Comparison of ENCODE assay signal across 9 cellular contexts in genomic region chr6:43724914-43725642, GRCh38. TPM values are rescaled to one million over a fixed set of nuclear protein-coding genes. Genes with fewer than 3 reads are reported as not detected.
DNase-seq lines count a peak whose midpoint lies in the region; FAIRE-seq and TF ChIP-seq lines count a peak whose summit lies in the region.
"Had no signal": no experiment of that assay in that cellular context is flagged by ENCODE, and none has a peak within 500 bp of the region (broad histone marks: within the 10 kb centered on the region; RNA-seq: fewer than 3 reads in every experiment).

No MANE protein-coding gene starts in this region.

- H3K27ac ChIP-seq in DOHH2 (ENCODE audit: low read depth, low read length), result no peak overlapping the region
- peak overlapping the region; percentile 68 to 87 for H3K27ac ChIP-seq in breast epithelium
- peak overlapping the region; percentile 21 to 26 for H3K27ac ChIP-seq in mucosa of rectum (ENCODE audit: low read depth in 2 of 2, low read length in 2 of 2)
- H3K27ac ChIP-seq: VCaP had no signal

- peaks cover 43% of the 10 kb centered on the region for H3K4me1 Mint-ChIP-seq in stimulated activated naive CD8-positive, alpha-beta T cell treated with anti-CD3 and anti-CD28 coated beads, Interleukin-15, Interleukin-2, amounts not matched to agents 100 ng/mL and 50 ng/mL, for 24 hours (ENCODE audit: low read depth)

- H3K9ac ChIP-seq in mucosa of rectum (ENCODE audit: low read depth in 1 of 2, low read length in 2 of 2), result peak overlapping the region; percentile 47 to 55

- H3K36me3 Mint-ChIP-seq in stimulated activated naive CD8-positive, alpha-beta T cell treated with anti-CD3 and anti-CD28 coated beads, Interleukin-15, Interleukin-2, amounts not matched to agents 100 ng/mL and 50 ng/mL, for 24 hours (ENCODE audit: low read depth), result no peaks in the 10 kb centered on the region

- TF ChIP-seq POLR2A in H54 (IDR thresholded peaks at IDR 0.05; ENCODE audit: low read depth, low read length), result no peak
- no peak for TF ChIP-seq POLR2A in breast epithelium (IDR thresholded peaks at IDR 0.05)

- no peaks in the 10 kb centered on the region for H3F3A ChIP-seq in DOHH2 (ENCODE audit: control insufficient read depth, insufficient read depth)

- no peaks in the 10 kb centered on the region for H4K20me1 ChIP-seq in DOHH2 (ENCODE audit: control insufficient read depth, insufficient read depth, low read depth, low read length)

- H3K4me1 ChIP-seq in DOHH2 (ENCODE audit: control insufficient read depth, low read length) (peaks cover 21% of the 10 kb centered on the region), breast epithelium (peaks cover 11 to 17% of the 10 kb centered on the region in 2 donors), mucosa of rectum (ENCODE audit: control insufficient read depth in 2 of 2, insufficient read depth in 2 of 2, low read length in 2 of 2) (peaks cover 25 to 26% of the 10 kb centered on the region in 2 donors)

- TF ChIP-seq CTCF in DOHH2 (IDR thresholded peaks at IDR 0.05; ENCODE audit: low read depth, low read length, poor library complexity, severe bottlenecking), result no peak
- no peak for TF ChIP-seq CTCF in breast epithelium (IDR thresholded peaks at IDR 0.05)
- no peak for TF ChIP-seq CTCF in D721Med (IDR thresholded peaks at IDR 0.05; ENCODE audit: insufficient read depth, missing control alignments)

- H3K27me3 ChIP-seq in DOHH2 (ENCODE audit: control insufficient read depth, low read length) (peaks cover 1% of the 10 kb centered on the region; the same call in 1 of the 2 replicates), breast epithelium (no peaks in the 10 kb centered on the region), mucosa of rectum (ENCODE audit: control insufficient read depth in 2 of 2, insufficient read depth in 2 of 2, low read length in 2 of 2) (no peaks in the 10 kb centered on the region)

- DNase-seq in H54 (ENCODE audit: insufficient read length, low spot score) (peak; percentile 83), NCI-H1105 treated with DMSO at 0.1 percent for 48 hours (lab: John Stamatoyannopoulos, UW) (peak; percentile 69), breast epithelium (ENCODE audit: low spot score in 2 of 2) (peak; percentile 81 to 92), D721Med (ENCODE audit: insufficient read length, low spot score) (no peak)
- DNase-seq in activated CD4-positive, CD25-positive, alpha-beta regulatory T cell (lab: John Stamatoyannopoulos, UW), result peak in 3 of 4 experiments; percentile 14 to 28 (median 27)

- H3K79me2 ChIP-seq in DOHH2 (ENCODE audit: control insufficient read depth, low read length), result no peaks in the 10 kb centered on the region

- H3K9me3 ChIP-seq in DOHH2 (ENCODE audit: control insufficient read depth, insufficient read depth, low read length) (0 out of 2 replicates have a peak, but pooled peaks cover 4% of the 10 kb centered on the region), breast epithelium (peaks cover 0 to 4% of the 10 kb centered on the region in 2 donors), mucosa of rectum (ENCODE audit: control insufficient read depth in 2 of 2, low read length in 2 of 2) (peaks cover 0 to 3% of the 10 kb centered on the region in 2 donors)

- no peaks in the 10 kb centered on the region for H3K27me3 Mint-ChIP-seq in stimulated activated naive CD8-positive, alpha-beta T cell treated with anti-CD3 and anti-CD28 coated beads, Interleukin-15, Interleukin-2, amounts not matched to agents 100 ng/mL and 50 ng/mL, for 24 hours

- peaks cover 5% of the 10 kb centered on the region for H3K9me3 Mint-ChIP-seq in stimulated activated naive CD8-positive, alpha-beta T cell treated with anti-CD3 and anti-CD28 coated beads, Interleukin-15, Interleukin-2, amounts not matched to agents 100 ng/mL and 50 ng/mL, for 24 hours

- H3K4me3 Mint-ChIP-seq in stimulated activated naive CD8-positive, alpha-beta T cell treated with anti-CD3 and anti-CD28 coated beads, Interleukin-15, Interleukin-2, amounts not matched to agents 100 ng/mL and 50 ng/mL, for 24 hours, result peak overlapping the region; percentile 38

- H3K9me2 ChIP-seq in DOHH2 (replicated peaks; ENCODE audit: control insufficient read depth, low read length), result no peaks in the 10 kb centered on the region

- H3K4me3 ChIP-seq in DOHH2 (ENCODE audit: low read length), result 0 out of 2 replicates have a peak overlapping the region, but pooled peaks have one; percentile 11
- H3K4me3 ChIP-seq in breast epithelium, result peak overlapping the region in 1 of 3 donors; percentile 40
- H3K4me3 ChIP-seq in mucosa of rectum (ENCODE audit: low read length in 2 of 2), result peak overlapping the region in 1 of 2 donors; percentile 14

- FAIRE-seq in H54 (lab: Jason Lieb, UNC) (no peak), D721Med (lab: Jason Lieb, UNC) (no peak)

- peak overlapping the region; percentile 73 for H3K27ac Mint-ChIP-seq in stimulated activated naive CD8-positive, alpha-beta T cell treated with anti-CD3 and anti-CD28 coated beads, Interleukin-15, Interleukin-2, amounts not matched to agents 100 ng/mL and 50 ng/mL, for 24 hours

- intact Hi-C loops in breast epithelium (cut with DNase I; ENCODE audit: low total_unique reads), result no loop called here

- no peaks in the 10 kb centered on the region for H3K36me3 ChIP-seq in DOHH2 (ENCODE audit: control insufficient read depth, low read length)
- H3K36me3 ChIP-seq in breast epithelium, result no peaks in the 10 kb centered on the region
- no peaks in the 10 kb centered on the region for H3K36me3 ChIP-seq in mucosa of rectum (ENCODE audit: control insufficient read depth in 2 of 2, insufficient read depth in 2 of 2, low read length in 2 of 2)

- peak overlapping the region; percentile 50 for H3K4me2 ChIP-seq in DOHH2 (ENCODE audit: low read length)

RNA-seq across cellular contexts. Expression of gene MRPS18A, which starts 37.5 kb away (rescaled TPM):
- total RNA-seq in breast epithelium, result 10 to 100 TPM; 37.7 to 63.2 (median 40.6) TPM

RNA-seq across cellular contexts. Expression of gene VEGFA, which starts 44.9 kb away (rescaled TPM):
- total RNA-seq in breast epithelium, result 100 to 1,000 TPM; 123 to 230 (median 132) TPM
